Comparison of ENCODE assay signal across 8 cellular contexts in the genomic region with DNA sequence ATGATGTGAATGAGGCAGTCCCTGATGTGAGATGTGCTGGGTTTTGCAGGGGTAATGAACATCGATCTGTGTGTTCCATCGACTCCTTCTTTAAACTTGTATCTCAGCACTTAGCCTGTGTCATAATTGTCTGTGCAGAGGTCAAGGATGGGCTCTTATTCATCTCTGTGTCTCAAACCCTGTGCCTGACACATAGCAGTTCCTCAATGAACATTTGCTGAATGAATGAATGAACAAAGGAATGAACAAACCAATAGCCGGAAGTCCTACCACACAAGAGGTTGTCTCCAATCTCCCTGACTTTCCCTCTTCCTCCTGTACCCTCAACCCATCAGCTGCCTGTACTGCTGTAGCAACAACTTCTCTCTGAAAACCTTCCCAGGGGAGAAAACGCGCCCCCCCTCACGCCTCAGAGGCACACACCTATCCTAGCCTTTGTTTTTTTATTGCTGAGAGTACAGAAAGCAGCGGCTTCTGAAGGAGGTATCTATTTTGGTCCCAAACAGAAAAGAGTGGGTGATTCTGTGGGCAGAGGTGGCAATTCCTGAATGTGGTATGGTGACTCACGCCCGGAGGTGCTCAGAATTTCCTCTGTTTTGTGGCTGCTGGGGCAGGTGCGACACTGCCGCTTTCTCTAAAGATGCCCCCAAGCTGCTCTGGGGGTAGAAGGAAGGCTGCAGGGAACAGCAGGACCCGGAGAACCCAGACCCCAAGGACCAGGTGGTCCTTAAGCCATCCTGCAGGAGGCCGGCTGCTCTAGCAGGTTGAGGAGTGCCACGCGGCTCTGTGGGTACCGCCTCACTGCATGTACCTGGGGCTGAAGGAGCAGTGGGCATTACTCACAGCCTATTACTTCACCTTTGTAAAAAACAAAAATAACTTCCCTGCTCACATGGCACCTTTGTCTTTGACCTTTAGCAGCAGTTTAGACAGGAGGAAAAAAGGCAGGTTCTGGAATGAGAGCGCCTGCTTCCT. TPM values are rescaled to one million over a fixed set of nuclear protein-coding genes. Genes with fewer than 3 reads are reported as not detected.
DNase-seq lines count a peak whose midpoint lies in the region; ATAC-seq and TF ChIP-seq lines count a peak whose summit lies in the region.

No MANE protein-coding gene starts in this region.

- peaks cover 7% of the 10 kb centered on the region for H3K4me1 Mint-ChIP-seq in Caco-2 (ENCODE audit: low read depth, unreplicated experiment)

- no peak overlapping the region for H3K4me3 ChIP-seq in HEK293 (ENCODE audit: low read depth, low read length)
- no peak overlapping the region for H3K4me3 ChIP-seq in breast epithelium
- H3K4me3 ChIP-seq in Caco-2 (ENCODE audit: low read depth, low read length): no peak overlapping the region

- CTCF ChIA-PET in HEK293 (lab: Yijun Ruan, JAX): interaction anchor here (1.0 kb wide), 1 partner anchor 34 kb away, joined by 3 read pairs; no protein-coding TSS in a partner anchor
- CTCF ChIA-PET in Caco-2 (lab: Charles Lee): no interaction called here

- BruUV-seq in Caco-2 (replicated peaks; lab: Mats Ljungman, UMichigan): no TSS peak

- H3K9me3 ChIP-seq in HEK293 (ENCODE audit: control insufficient read depth, insufficient read depth, low read depth, low read length): no peaks in the 10 kb centered on the region
- H3K9me3 ChIP-seq in breast epithelium: no peaks in the 10 kb centered on the region
- H3K9me3 ChIP-seq in Caco-2: no peaks in the 10 kb centered on the region

- intact Hi-C loops in breast epithelium (cut with DNase I; ENCODE audit: low total_unique reads) (no loop called here), Caco-2 (cut with micrococcal nuclease; ENCODE audit: unreplicated experiment) (no loop called here)

- DNase-seq in T-helper 22 cell (ENCODE audit: low read depth) (peak; percentile 76), breast epithelium (ENCODE audit: low spot score in 2 of 2) (peak in 1 of 2 donors; percentile 38), AG20443 (ENCODE audit: low spot score) (no peak), Caco-2 (no peak), GM20000 (ENCODE audit: low spot score) (no peak)
- DNase-seq in stimulated activated CD4-positive, alpha-beta T cell treated with anti-CD3 and anti-CD28 coated beads, TNF-alpha, amount 100 ng/mL, for 1 hour (ENCODE audit: low read depth in 3 of 3, low spot score in 1 of 3): peak; percentile 50 to 60 (median 59)

- no peaks in the 10 kb centered on the region for H3K4me1 ChIP-seq in HEK293 (ENCODE audit: control insufficient read depth, insufficient read depth, low read length)
- H3K4me1 ChIP-seq in breast epithelium: peaks cover 4 to 6% of the 10 kb centered on the region in 2 donors
- H3K4me1 ChIP-seq in Caco-2: no peaks in the 10 kb centered on the region

- no peak overlapping the region for H3K4me3 Mint-ChIP-seq in Caco-2 (ENCODE audit: unreplicated experiment)

- H3K36me3 ChIP-seq in HEK293 (ENCODE audit: control insufficient read depth in 2 of 2, insufficient read depth in 1 of 2, low read length in 2 of 2) (no peaks in the 10 kb centered on the region), breast epithelium (no peaks in the 10 kb centered on the region), Caco-2 (ENCODE audit: control insufficient read depth, insufficient read depth, low read length) (no peaks in the 10 kb centered on the region)

- no peaks in the 10 kb centered on the region for H3K9me3 Mint-ChIP-seq in Caco-2 (ENCODE audit: unreplicated experiment)

- POLR2A ChIA-PET in HEK293 (lab: Yijun Ruan, JAX) (no interaction called here), Caco-2 (lab: Charles Lee) (no interaction called here)

- no peaks in the 10 kb centered on the region for H3K36me3 Mint-ChIP-seq in Caco-2 (ENCODE audit: insufficient read depth, unreplicated experiment)

- TF ChIP-seq CTCF in HEK293 (tag by site-specific recombination; IDR thresholded peaks at IDR 0.05) (no peak), breast epithelium (IDR thresholded peaks at IDR 0.05) (no peak), Caco-2 (IDR thresholded peaks at IDR 0.05; ENCODE audit: insufficient read depth in 1 of 2, low read depth in 1 of 2, low read length in 1 of 2, severe bottlenecking in 1 of 2, unreplicated experiment in 1 of 2) (no peak), GM20000 (IDR thresholded peaks at IDR 0.05; ENCODE audit: extremely low read depth, missing control alignments) (no peak)

- H3K27ac Mint-ChIP-seq in Caco-2 (ENCODE audit: unreplicated experiment): no peak overlapping the region

- ATAC-seq in HG03159 (IDR thresholded peaks at IDR 0.05; ENCODE audit: unreplicated experiment): no peak

- peaks cover 30% of the 10 kb centered on the region for H3K27me3 Mint-ChIP-seq in Caco-2 (ENCODE audit: insufficient read depth, unreplicated experiment)

- H3K27ac ChIP-seq in HEK293 (ENCODE audit: extremely low read depth, low read depth, low read length) (no peak overlapping the region), breast epithelium (peak overlapping the region; percentile 56 to 72)

- no peak for TF ChIP-seq POLR2A in breast epithelium (IDR thresholded peaks at IDR 0.05)

- H3K27me3 ChIP-seq in breast epithelium (no peaks in the 10 kb centered on the region), Caco-2 (replicated peaks; ENCODE audit: control insufficient read depth, insufficient read depth, low read length) (0 out of 2 replicates have a peak, but pooled peaks cover 1% of the 10 kb centered on the region)

TF ChIP-seq in HEK293, 187 proteins besides CTCF, POLR2A, EP300 and RAD21:
- TF ChIP-seq IKZF3 (tag by site-specific recombination; IDR thresholded peaks at IDR 0.05): no peak
- peak; percentile 87 for TF ChIP-seq ZFHX2 (tag by site-specific recombination; conservative IDR thresholded peaks at IDR 0.05)
- TF ChIP-seq ZNF391 (tag by site-specific recombination; IDR thresholded peaks at IDR 0.05; ENCODE audit: borderline replicate concordance, low read depth): no peak
- no peak for TF ChIP-seq ZNF830 (tag by site-specific recombination; IDR thresholded peaks at IDR 0.05; ENCODE audit: low read depth)
- TF ChIP-seq EGR2 (tag by site-specific recombination; IDR thresholded peaks at IDR 0.05; ENCODE audit: low read depth): peak; percentile 92

RNA-seq across cellular contexts. Expression of a gene that starts 9.6 kb away (rescaled TPM):
- 1 to 10 TPM in 1 of 3 donors, under 1 TPM in 2; 0.33 to 1.3 (median 0.88) TPM for total RNA-seq in breast epithelium
- total RNA-seq in Caco-2 (2022): not detected in 2 replicates

RNA-seq across cellular contexts. Expression of a gene that starts 36.3 kb away (rescaled TPM):
- 10 to 100 TPM; 62.4 to 72.4 (median 68.2) TPM for total RNA-seq in breast epithelium
- total RNA-seq in Caco-2 (2022): 286 and 290 TPM in 2 replicates

Comparison
In these comparisons a context has a peak if more than half of its experiments do, and no peak if none do; other contexts are left out.
1. DNase-seq: peak in T-helper 22 cell (single experiment) and stimulated activated CD4-positive, alpha-beta T cell treated with anti-CD3 and anti-CD28 coated beads, TNF-alpha, amount 100 ng/mL, for 1 hour (3 of 3); none in AG20443 (single experiment), Caco-2 (0 of 2) and GM20000 (single experiment).